Comparison of ENCODE assay signal across 12 cellular contexts in the genomic region with DNA sequence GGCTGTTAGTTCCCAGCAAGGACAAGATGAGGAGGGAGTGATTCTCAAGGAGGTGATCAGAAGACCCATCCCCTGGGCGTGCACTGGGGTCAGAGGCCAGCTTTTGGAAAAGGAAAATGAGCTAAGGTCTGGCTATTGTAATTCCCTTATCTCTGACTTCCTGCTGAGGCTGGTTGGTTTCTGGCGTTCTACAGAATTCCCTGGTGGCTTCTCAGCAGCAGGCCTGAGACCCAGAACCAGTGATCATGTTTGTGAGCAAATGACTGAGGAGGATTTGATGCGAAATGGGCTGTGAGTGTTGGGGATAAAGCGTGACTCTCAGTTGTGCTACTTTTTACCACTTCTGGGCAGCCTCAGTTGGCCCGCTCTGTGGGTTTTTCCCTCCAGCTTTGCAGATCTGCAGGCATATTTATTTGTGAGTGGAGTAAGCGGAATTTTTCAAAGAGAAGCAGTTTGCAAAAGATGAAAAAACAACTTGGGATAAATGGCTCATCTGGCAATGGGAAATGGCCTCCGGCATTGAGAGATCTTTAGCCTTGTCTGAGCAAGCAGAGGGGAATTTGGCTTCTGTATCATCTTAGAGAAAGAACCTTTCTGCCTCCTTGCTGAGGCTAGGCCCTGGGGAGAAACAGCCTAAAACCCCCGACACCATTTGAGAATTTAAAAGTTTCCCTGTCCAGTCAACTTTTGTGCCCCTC.
A peak's percentile ranks its signal among the peaks of the same experiment; 100 is the strongest.
DNase-seq lines count a peak whose midpoint lies in the region; ATAC-seq and TF ChIP-seq lines count a peak whose summit lies in the region.
"Had no signal": no experiment of that assay in that cellular context is flagged by ENCODE, and none has a peak within 500 bp of the region (broad histone marks: within the 10 kb centered on the region; RNA-seq: fewer than 3 reads in every experiment).

No MANE protein-coding gene starts in this region.

- 53% methylated on average over 8 of the region's 8 CpGs for WGBS in prostate gland

- CTCF ChIA-PET in activated CD8-positive, alpha-beta T cell treated with anti-CD3 and anti-CD28 coated beads, Interleukin-2, amount 10 ng/mL, durations not matched to agents 7 days and 5 days (lab: Charles Lee), result no interaction called here

- H3K36me3 ChIP-seq in prostate gland, result no peaks in the 10 kb centered on the region

- H3K4me3 ChIP-seq in fibroblast of villous mesenchyme (ENCODE audit: low read depth, low read length), result no peak overlapping the region
- H3K4me3 ChIP-seq in prostate gland, result no peak overlapping the region
- H3K4me3 ChIP-seq: psoas muscle had no signal

- TF ChIP-seq POLR2A in prostate gland (IDR thresholded peaks at IDR 0.05), result no peak

- DNase-seq in Daoy (ENCODE audit: low read depth), result peak; percentile 40
- peak; percentile 60 for DNase-seq in fibroblast of villous mesenchyme (ENCODE audit: low read depth)
- peak; percentile 36 for DNase-seq in prostate gland (ENCODE audit: low spot score)
- no peak for DNase-seq in putamen (ENCODE audit: low spot score)
- DNase-seq in head of caudate nucleus, result no peak
- DNase-seq in activated CD8-positive, alpha-beta memory T cell treated with anti-CD3 and anti-CD28 coated beads, Interleukin-2, amount 50 U/mL, for 4 hours, result no peak
- DNase-seq in activated CD8-positive, alpha-beta T cell treated with anti-CD3 and anti-CD28 coated beads, Interleukin-2, amount 10 ng/mL, durations not matched to agents 7 days and 5 days, result no peak
- DNase-seq: NCI-H187 treated with DMSO at 0.1 percent for 48 hours, psoas muscle, SIG-M5 had no signal

- no peaks in the 10 kb centered on the region for H3K9me3 ChIP-seq in prostate gland
- H3K9me3 ChIP-seq: psoas muscle had no signal

- H3K27ac ChIP-seq in prostate gland, result peak overlapping the region; percentile 33 to 36
- H3K27ac ChIP-seq: psoas muscle had no signal

- H3K36me3 Mint-ChIP-seq in activated CD8-positive, alpha-beta T cell treated with anti-CD3 and anti-CD28 coated beads, Interleukin-2, amount 10 ng/mL, durations not matched to agents 7 days and 5 days (ENCODE audit: low read depth), result no peaks in the 10 kb centered on the region

- ATAC-seq in SK-N-SH treated with all-trans-retinoic acid at 6 μM for 48 hours, result peak; percentile 28; the same call in 1 of the 3 replicates
- ATAC-seq in activated CD8-positive, alpha-beta T cell treated with anti-CD3 and anti-CD28 coated beads, Interleukin-2, amount 10 ng/mL, durations not matched to agents 7 days and 5 days, result no peak
- ATAC-seq: HCT116 had no signal

- POLR2A ChIA-PET in activated CD8-positive, alpha-beta T cell treated with anti-CD3 and anti-CD28 coated beads, Interleukin-2, amount 10 ng/mL, durations not matched to agents 7 days and 5 days (lab: Charles Lee), result no interaction called here

- no peaks in the 10 kb centered on the region for H3K4me1 ChIP-seq in prostate gland (replicated peaks)
- H3K4me1 ChIP-seq: psoas muscle had no signal

- TF ChIP-seq CTCF in fibroblast of villous mesenchyme (IDR thresholded peaks at IDR 0.05; ENCODE audit: insufficient read depth, low read depth, low read length) (no peak), prostate gland (IDR thresholded peaks at IDR 0.05) (no peak)

- no peak overlapping the region for H3K4me3 Mint-ChIP-seq in activated CD8-positive, alpha-beta T cell treated with anti-CD3 and anti-CD28 coated beads, Interleukin-2, amount 10 ng/mL, durations not matched to agents 7 days and 5 days

- H3K27me3 Mint-ChIP-seq in activated CD8-positive, alpha-beta T cell treated with anti-CD3 and anti-CD28 coated beads, Interleukin-2, amount 10 ng/mL, durations not matched to agents 7 days and 5 days (ENCODE audit: low read depth), result no peaks in the 10 kb centered on the region

- no peaks in the 10 kb centered on the region for H3K9me3 Mint-ChIP-seq in activated CD8-positive, alpha-beta T cell treated with anti-CD3 and anti-CD28 coated beads, Interleukin-2, amount 10 ng/mL, durations not matched to agents 7 days and 5 days (ENCODE audit: insufficient read depth)

- no peaks in the 10 kb centered on the region for H3K27me3 ChIP-seq in prostate gland (replicated peaks; ENCODE audit: insufficient read depth)

- H3K4me1 Mint-ChIP-seq in activated CD8-positive, alpha-beta T cell treated with anti-CD3 and anti-CD28 coated beads, Interleukin-2, amount 10 ng/mL, durations not matched to agents 7 days and 5 days (ENCODE audit: low read depth), result peaks cover 11% of the 10 kb centered on the region

- H3K27ac Mint-ChIP-seq in activated CD8-positive, alpha-beta T cell treated with anti-CD3 and anti-CD28 coated beads, Interleukin-2, amount 10 ng/mL, durations not matched to agents 7 days and 5 days, result no peak overlapping the region

- intact Hi-C loops in prostate gland (cut with DNase I), result no loop called here
- intact Hi-C loops in head of caudate nucleus (cut with DNase I), result no loop called here

TF ChIP-seq in SK-N-SH treated with all-trans-retinoic acid at 6 μM for 48 hours, 23 proteins besides CTCF, POLR2A, EP300 and RAD21:
- no peak for TF ChIP-seq ZNF70 (CRISPR knock-in tag; IDR thresholded peaks at IDR 0.05)

Comparison
In these comparisons a context has a peak if more than half of its experiments do, and no peak if none do; other contexts are left out.
1. DNase-seq: peak in Daoy (single experiment), fibroblast of villous mesenchyme (single experiment) and prostate gland (single experiment); none in putamen (single experiment), head of caudate nucleus (0 of 42), activated CD8-positive, alpha-beta memory T cell treated with anti-CD3 and anti-CD28 coated beads, Interleukin-2, amount 50 U/mL, for 4 hours (single experiment) and activated CD8-positive, alpha-beta T cell treated with anti-CD3 and anti-CD28 coated beads, Interleukin-2, amount 10 ng/mL, durations not matched to agents 7 days and 5 days (single experiment).